ENCODE assay signal across 9 cellular contexts in the genomic region with DNA sequence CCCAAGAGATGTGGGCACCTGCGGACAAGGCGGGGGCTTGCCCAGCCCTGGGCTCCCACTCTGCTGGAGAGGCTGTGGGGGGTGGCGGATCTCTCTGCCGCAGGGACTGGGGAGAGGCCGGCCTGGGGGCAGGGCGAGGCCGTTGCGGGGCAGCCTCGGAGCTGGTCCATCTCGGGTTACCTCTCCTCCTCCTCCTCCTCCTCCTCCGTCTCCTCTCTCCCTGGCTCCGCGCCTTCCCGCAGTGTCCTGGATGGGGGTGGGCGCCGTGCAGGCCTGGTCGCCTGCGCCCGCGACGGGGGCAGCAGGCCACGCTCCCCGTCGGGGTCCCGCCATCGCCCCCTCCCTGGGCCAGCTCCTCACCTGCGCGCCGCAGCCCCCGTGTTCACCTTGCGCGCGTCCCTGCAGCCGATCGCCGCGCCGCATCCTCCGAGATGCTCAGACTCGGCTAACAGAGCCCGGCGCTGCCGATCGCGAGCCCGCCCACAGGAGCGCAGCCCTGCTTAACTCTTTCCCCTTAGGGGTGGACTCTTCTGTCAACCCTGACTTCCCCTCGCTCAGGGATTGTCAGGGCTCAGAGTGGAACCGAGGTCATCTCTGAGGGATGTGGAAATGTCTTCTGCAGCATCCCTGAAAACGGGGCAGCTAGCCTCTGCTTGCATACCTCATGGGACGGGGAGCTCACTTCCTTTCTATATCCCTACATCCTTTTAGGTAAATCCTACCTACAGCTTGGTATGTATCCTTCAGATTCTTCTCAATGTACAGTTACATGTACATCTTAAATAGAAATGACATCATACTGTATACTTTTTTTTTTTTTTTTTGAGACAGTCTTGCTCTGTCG. TPM values are rescaled to one million over a fixed set of nuclear protein-coding genes. Genes with fewer than 3 reads are reported as not detected.
DNase-seq lines count a peak whose midpoint lies in the region; ATAC-seq and TF ChIP-seq lines count a peak whose summit lies in the region.
"Had no signal": no experiment of that assay in that cellular context is flagged by ENCODE, and none has a peak within 500 bp of the region (broad histone marks: within the 10 kb centered on the region; RNA-seq: fewer than 3 reads in every experiment).

PRRT3 (minus strand) TSS at position 447 of the 844 bp plus-strand sequence. CDS start 2,293 bp downstream, outside the sequence.

- no peaks in the 10 kb centered on the region for H3K27me3 Mint-ChIP-seq in activated T-helper 1 cell treated with anti-CD3 and anti-CD28 coated beads, Interleukin-12 subunit alpha, Interleukin-12 subunit beta, Interleukin-2, Interleukin-4 antibody, amounts not matched to agents 30 ng/mL and 10 ng/mL and 1 ng/mL, durations not matched to agents 14 hours and 24 hours and 36 hours (ENCODE audit: insufficient read depth)
- no peaks in the 10 kb centered on the region for H3K27me3 Mint-ChIP-seq in osteocyte (ENCODE audit: unreplicated experiment)

- peaks cover 14% of the 10 kb centered on the region for H3K4me1 Mint-ChIP-seq in activated T-helper 1 cell treated with anti-CD3 and anti-CD28 coated beads, Interleukin-12 subunit alpha, Interleukin-12 subunit beta, Interleukin-2, Interleukin-4 antibody, amounts not matched to agents 30 ng/mL and 10 ng/mL and 1 ng/mL, durations not matched to agents 14 hours and 24 hours and 36 hours (ENCODE audit: low read depth)
- peaks cover 22% of the 10 kb centered on the region for H3K4me1 Mint-ChIP-seq in osteocyte (ENCODE audit: unreplicated experiment)

- peak; percentile 47 for ATAC-seq in Right ventricle myocardium superior (ENCODE audit: poor library complexity)
- ATAC-seq in HG02852 (IDR thresholded peaks at IDR 0.05; ENCODE audit: unreplicated experiment), result peak; percentile 76
- ATAC-seq: HCT116 had no signal

- H3K36me3 Mint-ChIP-seq in activated T-helper 1 cell treated with anti-CD3 and anti-CD28 coated beads, Interleukin-12 subunit alpha, Interleukin-12 subunit beta, Interleukin-2, Interleukin-4 antibody, amounts not matched to agents 30 ng/mL and 10 ng/mL and 1 ng/mL, durations not matched to agents 14 hours and 24 hours and 36 hours (ENCODE audit: low read depth), result peaks cover 3% of the 10 kb centered on the region
- no peaks in the 10 kb centered on the region for H3K36me3 Mint-ChIP-seq in osteocyte (ENCODE audit: unreplicated experiment)

- no peaks in the 10 kb centered on the region for H3K9me3 Mint-ChIP-seq in activated T-helper 1 cell treated with anti-CD3 and anti-CD28 coated beads, Interleukin-12 subunit alpha, Interleukin-12 subunit beta, Interleukin-2, Interleukin-4 antibody, amounts not matched to agents 30 ng/mL and 10 ng/mL and 1 ng/mL, durations not matched to agents 14 hours and 24 hours and 36 hours
- no peaks in the 10 kb centered on the region for H3K9me3 Mint-ChIP-seq in osteocyte (ENCODE audit: unreplicated experiment)

- H3K27ac Mint-ChIP-seq in activated T-helper 1 cell treated with anti-CD3 and anti-CD28 coated beads, Interleukin-12 subunit alpha, Interleukin-12 subunit beta, Interleukin-2, Interleukin-4 antibody, amounts not matched to agents 30 ng/mL and 10 ng/mL and 1 ng/mL, durations not matched to agents 14 hours and 24 hours and 36 hours, result peak within 1 kb of the TSS; percentile 40
- no peak within 1 kb of the TSS for H3K27ac Mint-ChIP-seq in osteocyte (ENCODE audit: unreplicated experiment)

- TF ChIP-seq CTCF in osteocyte (IDR thresholded peaks at IDR 0.05), result no peak

- H3K4me3 Mint-ChIP-seq in activated T-helper 1 cell treated with anti-CD3 and anti-CD28 coated beads, Interleukin-12 subunit alpha, Interleukin-12 subunit beta, Interleukin-2, Interleukin-4 antibody, amounts not matched to agents 30 ng/mL and 10 ng/mL and 1 ng/mL, durations not matched to agents 14 hours and 24 hours and 36 hours, result peak within 1 kb of the TSS; percentile 90
- peak within 1 kb of the TSS; percentile 76 for H3K4me3 Mint-ChIP-seq in osteocyte (ENCODE audit: unreplicated experiment)

- DNase-seq in Right ventricle myocardium superior (no peak), cardiac septum (ENCODE audit: low spot score) (no peak), NOMO-1 (lab: John Stamatoyannopoulos, UW; ENCODE audit: unreplicated experiment in 2 of 2) (peak; percentile 49 to 51), fibroblast of peridontal ligament (ENCODE audit: extremely low read depth) (peak; percentile 17), osteocyte (ENCODE audit: extremely low spot score, unreplicated experiment) (no peak), D341Med (ENCODE audit: low spot score) (no peak)
- DNase-seq in activated T-helper 1 cell treated with anti-CD3 and anti-CD28 coated beads, Interleukin-12 subunit alpha, Interleukin-12 subunit beta, Interleukin-2, Interleukin-4 antibody, amounts not matched to agents 30 ng/mL and 10 ng/mL and 1 ng/mL, durations not matched to agents 14 hours and 24 hours and 36 hours (ENCODE audit: low spot score), result peak; percentile 57

- intact Hi-C loops in Right ventricle myocardium superior (cut with DNase I) (no loop called here), cardiac septum (cut with DNase I) (no loop called here)
- intact Hi-C loops in activated T-helper 1 cell treated with anti-CD3 and anti-CD28 coated beads, Interleukin-12 subunit alpha, Interleukin-12 subunit beta, Interleukin-2, Interleukin-4 antibody, amounts not matched to agents 30 ng/mL and 10 ng/mL and 1 ng/mL, durations not matched to agents 14 hours and 24 hours and 36 hours (cut with micrococcal nuclease), result loop anchor here (1.0 to 5.0 kb wide), 4 partner anchors 19 to 160 kb away; partner anchors contain the start of genes ARPC4, CRELD1, EMC3 and JAGN1

RNA-seq across cellular contexts. Expression of gene PRRT3, which starts in this region (rescaled TPM):
- total RNA-seq in Right ventricle myocardium superior, result 0.46 TPM
- total RNA-seq in cardiac septum, result 1.6 TPM
- total RNA-seq in activated T-helper 1 cell treated with anti-CD3 and anti-CD28 coated beads, Interleukin-12 subunit alpha, Interleukin-12 subunit beta, Interleukin-2, Interleukin-4 antibody, amounts not matched to agents 30 ng/mL and 10 ng/mL and 1 ng/mL, durations not matched to agents 14 hours and 24 hours and 36 hours, result 16.4 and 16.8 TPM in 2 replicates
- 6.6 and 7.9 TPM in 2 replicates for total RNA-seq in osteocyte

Comparison
In these comparisons a context has a peak if more than half of its experiments do, and no peak if none do; other contexts are left out.
1. Peak in ATAC-seq in Right ventricle myocardium superior; RNA of the gene not detected or under 1 TPM.
2. DNase-seq: peak in NOMO-1 (2 of 2), activated T-helper 1 cell treated with anti-CD3 and anti-CD28 coated beads, Interleukin-12 subunit alpha, Interleukin-12 subunit beta, Interleukin-2, Interleukin-4 antibody, amounts not matched to agents 30 ng/mL and 10 ng/mL and 1 ng/mL, durations not matched to agents 14 hours and 24 hours and 36 hours (single experiment) and fibroblast of peridontal ligament (single experiment); none in Right ventricle myocardium superior (single experiment), cardiac septum (single experiment), osteocyte (single experiment) and D341Med (single experiment).